In the genomic region with DNA sequence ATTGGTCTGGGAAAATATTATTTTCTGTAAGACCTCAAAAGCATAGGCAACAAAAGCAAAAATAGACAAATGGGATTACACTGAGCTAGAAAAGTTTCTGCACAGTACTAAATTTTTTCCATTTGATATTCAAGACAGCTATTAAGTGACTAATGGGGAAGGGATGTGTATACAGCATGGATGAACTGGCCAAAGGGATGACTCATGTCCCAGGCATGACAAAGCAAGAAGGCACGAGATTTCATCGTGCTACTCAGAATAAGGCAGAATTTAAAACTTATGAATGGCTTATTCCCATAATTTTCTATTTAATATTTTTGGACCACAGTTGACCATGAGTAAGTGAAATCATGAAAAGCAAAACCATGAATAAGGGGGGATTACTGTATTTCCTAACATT, we compare ENCODE assay signal across 1 cellular context.
A peak's percentile ranks its signal among the peaks of the same experiment; 100 is the strongest.
TF ChIP-seq lines count a peak whose summit lies in the region.

No MANE protein-coding gene starts in this region.

TF ChIP-seq in IMR-90, 13 proteins besides CTCF, POLR2A, EP300 and RAD21:
- TF ChIP-seq ELK1 (IDR thresholded peaks at IDR 0.05; ENCODE audit: borderline replicate concordance, low read depth, low read length) (no peak), RCOR1 (IDR thresholded peaks at IDR 0.05; ENCODE audit: insufficient replicate concordance, low read length) (no peak), FOS (IDR thresholded peaks at IDR 0.05; ENCODE audit: low read depth, low read length) (peak; percentile 100), MAFK (IDR thresholded peaks at IDR 0.05; ENCODE audit: low read depth, low read length) (peak; percentile 21; the same call in 1 of the 2 replicates), CEBPB (IDR thresholded peaks at IDR 0.05; ENCODE audit: low read depth, low read length) (no peak), BHLHE40 (IDR thresholded peaks at IDR 0.05; ENCODE audit: low read depth, low read length) (peak; percentile 96), CHD1 (IDR thresholded peaks at IDR 0.05; ENCODE audit: low read depth, low read length) (no peak), MAZ (IDR thresholded peaks at IDR 0.05; ENCODE audit: borderline replicate concordance, low read depth, low read length) (no peak), RFX5 (IDR thresholded peaks at IDR 0.05; ENCODE audit: low read depth, low read length) (no peak), NFE2L2 (IDR thresholded peaks at IDR 0.05; ENCODE audit: low read depth, low read length) (peak; percentile 66)
